7 cellular contexts compared by ENCODE assay signal in the genomic region with DNA sequence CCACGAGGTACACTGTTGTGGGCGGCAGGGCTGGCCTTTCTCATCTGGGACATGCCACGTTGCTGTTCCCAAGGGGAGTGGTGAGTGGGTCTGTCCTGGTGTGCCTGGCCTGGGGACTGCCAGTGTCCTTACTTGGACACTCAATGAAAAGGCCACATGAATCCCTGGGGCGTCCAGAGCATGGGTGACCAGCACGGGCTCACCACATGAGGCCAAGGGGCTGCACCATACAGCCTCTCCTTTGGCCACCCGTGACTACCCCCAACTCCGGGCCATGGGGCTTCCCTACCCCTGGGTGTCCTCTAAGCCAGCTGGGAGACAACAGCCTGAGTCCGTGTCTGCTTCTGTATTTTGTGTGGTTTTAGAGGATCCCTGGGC. TPM values are rescaled to one million over a fixed set of nuclear protein-coding genes. Genes with fewer than 3 reads are reported as not detected.
DNase-seq lines count a peak whose midpoint lies in the region; TF ChIP-seq lines count a peak whose summit lies in the region.
"Had no signal": no experiment of that assay in that cellular context is flagged by ENCODE, and none has a peak within 500 bp of the region (broad histone marks: within the 10 kb centered on the region; RNA-seq: fewer than 3 reads in every experiment).

No MANE protein-coding gene starts in this region.

- WGBS in esophagus squamous epithelium, 2 donors: 80% methylated on average over 1 to 2 of the region's 8 CpGs
- WGBS in thyroid gland, 2 donors: 75 to 85% methylated on average over 3 to 7 of the region's 8 CpGs

- H3K4me3 ChIP-seq in esophagus squamous epithelium: no peak overlapping the region
- H3K4me3 ChIP-seq in thyroid gland (replicated peaks in 1 of 3): no peak overlapping the region
- H3K4me3 ChIP-seq: ascending aorta, MG63 had no signal

- DNase-seq in RWPE1 (ENCODE audit: low spot score) (no peak), esophagus squamous epithelium (lab: John Stamatoyannopoulos, UW) (no peak), thyroid gland (no peak), NCI-H446 (lab: John Stamatoyannopoulos, UW) (no peak), GM10248 (ENCODE audit: extremely low spot score) (no peak)

- CTCF ChIA-PET in RWPE1 (lab: Yijun Ruan, JAX) (no interaction called here), GM10248 (lab: Yijun Ruan, JAX) (interaction anchor here (1.7 to 2.5 kb wide), 2 partner anchors 8 to 231 kb away, joined by 4 to 10 read pairs; no protein-coding TSS in a partner anchor)

- TF ChIP-seq POLR2A in esophagus squamous epithelium (IDR thresholded peaks at IDR 0.05) (no peak), thyroid gland (IDR thresholded peaks at IDR 0.05) (no peak)

- POLR2A ChIA-PET in RWPE1 (lab: Yijun Ruan, JAX; ENCODE audit: low non-redundant PET) (no interaction called here), GM10248 (lab: Yijun Ruan, JAX) (no interaction called here)

- intact Hi-C loops in esophagus squamous epithelium (cut with DNase I): loop anchor here (5.0 kb wide), 1 partner anchor 60 kb away; a partner anchor contains a TSS
- intact Hi-C loops in thyroid gland (cut with DNase I): no loop called here

- H3K4me1 ChIP-seq in esophagus squamous epithelium (peaks cover 29 to 78% (median 35%) of the 10 kb centered on the region in 3 donors), thyroid gland (peaks cover 31 to 33% of the 10 kb centered on the region in 2 donors)

- peak overlapping the region; percentile 78 for H3K27ac ChIP-seq in RWPE1
- peak overlapping the region; percentile 74 to 93 (median 88) for H3K27ac ChIP-seq in esophagus squamous epithelium
- H3K27ac ChIP-seq in thyroid gland: peak overlapping the region; percentile 59 to 89 (median 71)
- H3K27ac ChIP-seq: ascending aorta had no signal

- peaks cover 0 to 35% (median 17%) of the 10 kb centered on the region in 3 donors for H3K36me3 ChIP-seq in esophagus squamous epithelium
- no peaks in the 10 kb centered on the region for H3K36me3 ChIP-seq in thyroid gland

- H3K27me3 ChIP-seq in esophagus squamous epithelium (no peaks in the 10 kb centered on the region), thyroid gland (no peaks in the 10 kb centered on the region)
- H3K27me3 ChIP-seq: ascending aorta, MG63 had no signal

- H3K9me3 ChIP-seq in esophagus squamous epithelium (no peaks in the 10 kb centered on the region), thyroid gland (no peaks in the 10 kb centered on the region)
- H3K9me3 ChIP-seq: ascending aorta, MG63 had no signal

- TF ChIP-seq CTCF in RWPE1 (conservative IDR thresholded peaks at IDR 0.05; ENCODE audit: low read depth) (no peak), esophagus squamous epithelium (IDR thresholded peaks at IDR 0.05) (no peak), thyroid gland (IDR thresholded peaks at IDR 0.05) (no peak), GM10248 (IDR thresholded peaks at IDR 0.05; ENCODE audit: control extremely low read depth, extremely low read depth, low read depth, missing control alignments) (no peak)

RNA-seq across cellular contexts. Expression of a gene that starts 20.2 kb away (rescaled TPM):
- total RNA-seq in esophagus squamous epithelium: 10 to 100 TPM in 2 of 4 donors, 1 to 10 TPM in 2; 8.0 to 11.3 (median 10.4) TPM
- 10 to 100 TPM; 19.5 to 34.5 (median 25.6) TPM for total RNA-seq in thyroid gland

RNA-seq across cellular contexts. Expression of a gene that starts 20.3 kb away (rescaled TPM):
- total RNA-seq in esophagus squamous epithelium (100 to 1,000 TPM; 210 to 422 (median 234) TPM), thyroid gland (100 to 1,000 TPM in 3 of 4 donors, 10 to 100 TPM in 1; 92.6 to 216 (median 138) TPM)

RNA-seq across cellular contexts. Expression of a gene that starts 54.8 kb away (rescaled TPM):
- total RNA-seq in esophagus squamous epithelium (10 to 100 TPM in 1 of 4 donors, 1 to 10 TPM in 3; 3.1 to 10.9 (median 7.1) TPM), thyroid gland (100 to 1,000 TPM in 3 of 4 donors, 10 to 100 TPM in 1; 34.5 to 123 (median 111) TPM)

RNA-seq across cellular contexts. Expression of a gene that starts 59.1 kb away (rescaled TPM):
- total RNA-seq in esophagus squamous epithelium (10 to 100 TPM; 14.0 to 28.2 (median 17.6) TPM), thyroid gland (10 to 100 TPM; 50.3 to 82.7 (median 65.2) TPM)
